ENCODE assay signal across 12 cellular contexts in genomic region chr22:19873138-19873959, GRCh38. TPM values are rescaled to one million over a fixed set of nuclear protein-coding genes. Genes with fewer than 3 reads are reported as not detected.
DNase-seq lines count a peak whose midpoint lies in the region; ATAC-seq and TF ChIP-seq lines count a peak whose summit lies in the region.
"Had no signal": no experiment of that assay in that cellular context is flagged by ENCODE, and none has a peak within 500 bp of the region (broad histone marks: within the 10 kb centered on the region; RNA-seq: fewer than 3 reads in every experiment).

No MANE protein-coding gene starts in this region.

- ATAC-seq in activated T-cell treated with anti-CD3 and anti-CD28 coated beads, Interleukin-2, amount 50 U/mL, for 4 hours = no peak
- ATAC-seq in activated T-cell treated with anti-CD3 and anti-CD28 coated beads, Interleukin-2, amount 50 U/mL, for 72 hours (replicated peaks in 1 of 2) = no peak
- ATAC-seq in PC-3 (peak; percentile 50), left ventricle myocardium superior (no peak)

- H3K4me1 ChIP-seq in PC-3 (ENCODE audit: insufficient read depth, low read length) (no peaks in the 10 kb centered on the region), thyroid gland (peaks cover 25 to 27% of the 10 kb centered on the region in 2 donors)

- TF ChIP-seq POLR2A in thyroid gland (IDR thresholded peaks at IDR 0.05) = no peak

- peaks cover 9% of the 10 kb centered on the region for H3K4me1 Mint-ChIP-seq in activated T-cell treated with anti-CD3 and anti-CD28 coated beads, Interleukin-2, amount 50 U/mL, for 4 hours (ENCODE audit: low read depth)
- H3K4me1 Mint-ChIP-seq in activated T-cell treated with anti-CD3 and anti-CD28 coated beads, Interleukin-2, amount 50 U/mL, for 72 hours (ENCODE audit: low read depth) = no peaks in the 10 kb centered on the region

- no peaks in the 10 kb centered on the region for H3K79me2 ChIP-seq in PC-3 (ENCODE audit: low read length)

- CTCF ChIA-PET in PC-3 (lab: Charles Lee) = no interaction called here

- no peak for TF ChIP-seq CTCF in PC-3 (conservative IDR thresholded peaks at IDR 0.05; ENCODE audit: low read depth, low read length)
- TF ChIP-seq CTCF in thyroid gland (IDR thresholded peaks at IDR 0.05) = no peak

- no peak overlapping the region for H3K4me3 Mint-ChIP-seq in activated T-cell treated with anti-CD3 and anti-CD28 coated beads, Interleukin-2, amount 50 U/mL, for 4 hours
- no peak overlapping the region for H3K4me3 Mint-ChIP-seq in activated T-cell treated with anti-CD3 and anti-CD28 coated beads, Interleukin-2, amount 50 U/mL, for 72 hours

- no peaks in the 10 kb centered on the region for H3K27me3 ChIP-seq in PC-3 (ENCODE audit: low read length)
- H3K27me3 ChIP-seq in thyroid gland = no peaks in the 10 kb centered on the region

- no peak overlapping the region for H3K9ac ChIP-seq in PC-3 (ENCODE audit: low read length)

- peak; percentile 3 for DNase-seq in activated T-cell treated with anti-CD3 and anti-CD28 coated beads, Interleukin-2, amount 50 U/mL, for 4 hours
- DNase-seq in activated T-cell treated with anti-CD3 and anti-CD28 coated beads, Interleukin-2, amount 50 U/mL, for 72 hours = no peak
- DNase-seq in PC-3 = no peak
- DNase-seq in left ventricle myocardium superior = peak; percentile 21
- peak; percentile 0 to 3 for DNase-seq in thyroid gland
- DNase-seq in HuH-7.5 (ENCODE audit: low spot score) = no peak
- DNase-seq in foreskin melanocyte = no peak
- DNase-seq in DMS 273 treated with DMSO at 0.1 percent for 48 hours (lab: John Stamatoyannopoulos, UW) = no peak
- DNase-seq: amniotic stem cell, hippocampal formation, retina had no signal

- BruUV-seq in PC-3 (replicated peaks; lab: Mats Ljungman, UMichigan) = no TSS peak

- H2AFZ ChIP-seq in PC-3 (ENCODE audit: low read length) = no peak overlapping the region

- H4K20me1 ChIP-seq in PC-3 (ENCODE audit: low read length) = no peaks in the 10 kb centered on the region

- no peaks in the 10 kb centered on the region for H3K27me3 Mint-ChIP-seq in activated T-cell treated with anti-CD3 and anti-CD28 coated beads, Interleukin-2, amount 50 U/mL, for 4 hours (ENCODE audit: low read depth)
- H3K27me3 Mint-ChIP-seq in activated T-cell treated with anti-CD3 and anti-CD28 coated beads, Interleukin-2, amount 50 U/mL, for 72 hours (ENCODE audit: low read depth) = no peaks in the 10 kb centered on the region

- H3K36me3 ChIP-seq in PC-3 (ENCODE audit: low read depth, low read length) (no peaks in the 10 kb centered on the region), thyroid gland (no peaks in the 10 kb centered on the region)

- no peaks in the 10 kb centered on the region for H3K9me3 ChIP-seq in PC-3 (ENCODE audit: low read length)
- no peaks in the 10 kb centered on the region for H3K9me3 ChIP-seq in thyroid gland
- H3K9me3 ChIP-seq: thoracic aorta had no signal

- WGBS in thyroid gland, 2 donors = 89 to 90% methylated on average over 18 to 25 of the region's 27 CpGs

- no peak overlapping the region for H3K27ac Mint-ChIP-seq in activated T-cell treated with anti-CD3 and anti-CD28 coated beads, Interleukin-2, amount 50 U/mL, for 72 hours

- H3K4me3 ChIP-seq in PC-3 (ENCODE audit: low read length) (no peak overlapping the region), thyroid gland (replicated peaks in 1 of 3) (no peak overlapping the region)
- H3K4me3 ChIP-seq: thoracic aorta had no signal

- no peak overlapping the region for H3K27ac ChIP-seq in PC-3 (ENCODE audit: low read length)
- peak overlapping the region in 1 of 3 donors; percentile 44 for H3K27ac ChIP-seq in thyroid gland

- no peaks in the 10 kb centered on the region for H3K9me3 Mint-ChIP-seq in activated T-cell treated with anti-CD3 and anti-CD28 coated beads, Interleukin-2, amount 50 U/mL, for 4 hours
- H3K9me3 Mint-ChIP-seq in activated T-cell treated with anti-CD3 and anti-CD28 coated beads, Interleukin-2, amount 50 U/mL, for 72 hours = no peaks in the 10 kb centered on the region

- no peaks in the 10 kb centered on the region for H3K9me2 ChIP-seq in PC-3 (replicated peaks; ENCODE audit: low read length)

- no peak overlapping the region for H3K4me2 ChIP-seq in PC-3 (ENCODE audit: low read length)

- no peaks in the 10 kb centered on the region for H3K36me3 Mint-ChIP-seq in activated T-cell treated with anti-CD3 and anti-CD28 coated beads, Interleukin-2, amount 50 U/mL, for 4 hours (ENCODE audit: insufficient read depth)
- no peaks in the 10 kb centered on the region for H3K36me3 Mint-ChIP-seq in activated T-cell treated with anti-CD3 and anti-CD28 coated beads, Interleukin-2, amount 50 U/mL, for 72 hours (ENCODE audit: insufficient read depth in 2 of 2)

- intact Hi-C loops in PC-3 (cut with micrococcal nuclease) (no loop called here), left ventricle myocardium superior (cut with micrococcal nuclease) (no loop called here), thyroid gland (cut with DNase I) (no loop called here)

- no peaks in the 10 kb centered on the region for H3F3A ChIP-seq in PC-3 (ENCODE audit: low read length, unreplicated experiment)

- POLR2A ChIA-PET in PC-3 (lab: Charles Lee; ENCODE audit: unreplicated experiment) = no interaction called here

RNA-seq across cellular contexts. Expression of gene GNB1L, which starts 18.7 kb away (rescaled TPM):
- 10 to 100 TPM; 25.9 to 26.3 (median 26.0) TPM for total RNA-seq in activated T-cell treated with anti-CD3 and anti-CD28 coated beads, Interleukin-2, amount 50 U/mL, for 4 hours
- total RNA-seq in activated T-cell treated with anti-CD3 and anti-CD28 coated beads, Interleukin-2, amount 50 U/mL, for 72 hours = 10 to 100 TPM; 13.9 to 20.5 TPM
- total RNA-seq in PC-3 (2014; rRNA removed) = 27.0 and 28.8 TPM in 2 replicates
- total RNA-seq in left ventricle myocardium superior = 3.4 TPM
- total RNA-seq in thyroid gland = 1 to 10 TPM; 1.8 to 5.1 (median 4.5) TPM

RNA-seq across cellular contexts. Expression of gene RTL10, which starts 18.7 kb away (rescaled TPM):
- 10 to 100 TPM; 13.7 to 19.5 (median 14.5) TPM for total RNA-seq in activated T-cell treated with anti-CD3 and anti-CD28 coated beads, Interleukin-2, amount 50 U/mL, for 4 hours
- 10 to 100 TPM; 15.0 to 16.3 TPM for total RNA-seq in activated T-cell treated with anti-CD3 and anti-CD28 coated beads, Interleukin-2, amount 50 U/mL, for 72 hours
- total RNA-seq in PC-3 (2014; rRNA removed) (7.8 and 12.2 TPM in 2 replicates), left ventricle myocardium superior (8.0 TPM), thyroid gland (10 to 100 TPM; 18.1 to 26.4 (median 23.7) TPM)

Comparison
In these comparisons a context has a peak if more than half of its experiments do, and no peak if none do; other contexts are left out.
1. DNase-seq: peak in activated T-cell treated with anti-CD3 and anti-CD28 coated beads, Interleukin-2, amount 50 U/mL, for 4 hours (single experiment), left ventricle myocardium superior (single experiment) and thyroid gland (2 of 2); none in activated T-cell treated with anti-CD3 and anti-CD28 coated beads, Interleukin-2, amount 50 U/mL, for 72 hours (0 of 2), PC-3 (single experiment), HuH-7.5 (single experiment), foreskin melanocyte (single experiment) and DMS 273 treated with DMSO at 0.1 percent for 48 hours (single experiment).